8 cellular contexts compared by ENCODE assay signal in genomic region chr11:104917259-104918112, GRCh38. TPM values are rescaled to one million over a fixed set of nuclear protein-coding genes. Genes with fewer than 3 reads are reported as not detected.
DNase-seq lines count a peak whose midpoint lies in the region; ATAC-seq, FAIRE-seq and TF ChIP-seq lines count a peak whose summit lies in the region.

No MANE protein-coding gene starts in this region.

- H3K27ac ChIP-seq in prostate gland, result peak overlapping the region; percentile 28 to 51

- H3K4me3 ChIP-seq in prostate gland, result peak overlapping the region; percentile 15 to 22

- TF ChIP-seq CTCF in prostate gland (IDR thresholded peaks at IDR 0.05), result no peak

- no peak for FAIRE-seq in H54 (lab: Jason Lieb, UNC)

- H3K36me3 ChIP-seq in prostate gland, result no peaks in the 10 kb centered on the region

- 32% methylated on average over 4 of the region's 4 CpGs for WGBS in prostate gland

- peak; percentile 8 for DNase-seq in cerebellar cortex (ENCODE audit: low spot score)
- DNase-seq in prostate gland (ENCODE audit: low spot score), result no peak
- no peak for DNase-seq in NCI-H774 (lab: John Stamatoyannopoulos, UW)
- DNase-seq in anterior cingulate cortex (lab: John Stamatoyannopoulos, UW), result no peak
- no peak for DNase-seq in H54 (ENCODE audit: insufficient read length, low spot score)
- no peak for DNase-seq in activated CD4-positive, alpha-beta T cell treated with anti-CD3 and anti-CD28 coated beads for 4 hours

- H3K4me1 ChIP-seq in prostate gland (replicated peaks), result no peaks in the 10 kb centered on the region

- intact Hi-C loops in prostate gland (cut with DNase I), result no loop called here

- ATAC-seq in GM18499 (IDR thresholded peaks at IDR 0.05; ENCODE audit: insufficient read depth, unreplicated experiment), result peak; percentile 28
- ATAC-seq in HG03159 (IDR thresholded peaks at IDR 0.05; ENCODE audit: unreplicated experiment), result peak; percentile 32

- H3K9me3 ChIP-seq in prostate gland, result no peaks in the 10 kb centered on the region

- H3K27me3 ChIP-seq in prostate gland (replicated peaks; ENCODE audit: insufficient read depth), result no peaks in the 10 kb centered on the region

- TF ChIP-seq POLR2A in prostate gland (IDR thresholded peaks at IDR 0.05) (no peak), H54 (IDR thresholded peaks at IDR 0.05; ENCODE audit: low read depth, low read length) (no peak)

RNA-seq across cellular contexts. Expression of gene CASP12, which starts 19.2 kb away (rescaled TPM):
- under 1 TPM; 0.85 to 0.96 TPM for total RNA-seq in prostate gland

RNA-seq across cellular contexts. Expression of gene CASP4, which starts 50.9 kb away (rescaled TPM):
- 10 to 100 TPM; 43.9 to 49.8 TPM for total RNA-seq in prostate gland
